Comparison of ENCODE assay signal across 8 cellular contexts in the genomic region with DNA sequence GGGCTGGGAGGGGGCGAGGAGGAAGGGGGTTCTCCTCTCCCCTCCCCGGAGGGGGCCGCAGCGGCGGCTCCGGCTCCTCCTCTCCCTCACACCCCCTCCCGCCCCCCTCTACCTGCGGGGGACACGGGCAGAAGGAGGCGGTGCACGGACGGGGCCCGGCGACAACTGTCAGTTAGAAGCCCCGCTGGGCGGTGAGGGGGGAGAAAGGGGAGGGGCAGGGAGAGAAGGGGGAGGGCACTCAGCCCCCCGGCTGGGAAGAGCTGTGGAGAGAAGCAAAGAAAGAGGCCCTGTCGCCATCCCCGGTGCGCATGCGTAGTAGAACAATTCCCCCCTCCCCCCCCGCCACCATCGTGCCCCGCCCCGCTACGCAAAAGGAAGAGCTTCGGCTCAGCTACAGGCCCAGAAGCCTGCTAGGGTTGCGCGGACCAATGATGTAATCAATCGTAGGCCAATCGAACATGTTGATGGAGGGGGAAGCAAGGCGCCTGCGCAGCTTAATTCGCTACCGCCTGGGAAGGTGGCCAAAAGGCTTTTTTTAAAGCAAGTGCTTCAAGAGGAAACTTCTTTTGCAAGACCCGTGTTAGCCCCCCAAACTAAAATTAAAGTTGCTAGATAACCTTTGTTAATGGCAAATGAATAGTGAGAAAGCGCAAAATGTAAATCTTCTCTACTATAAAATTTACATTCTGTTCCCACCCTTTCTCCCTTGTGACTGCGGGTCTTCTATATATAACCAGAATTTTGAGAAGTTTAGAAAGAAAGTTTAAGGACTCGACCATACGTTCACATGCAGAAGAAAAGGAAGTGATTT. TPM values are rescaled to one million over a fixed set of nuclear protein-coding genes. Genes with fewer than 3 reads are reported as not detected.
DNase-seq lines count a peak whose midpoint lies in the region; ATAC-seq, FAIRE-seq and TF ChIP-seq lines count a peak whose summit lies in the region.

No MANE protein-coding gene starts in this region.

- no peaks in the 10 kb centered on the region for H3K27me3 ChIP-seq in RWPE2 (ENCODE audit: insufficient read depth, poor library complexity, severe bottlenecking)

- peak; percentile 51 for ATAC-seq in RWPE2 (ENCODE audit: low read depth)
- ATAC-seq in stimulated activated naive CD8-positive, alpha-beta T cell treated with anti-CD3 and anti-CD28 coated beads, Interleukin-15, Interleukin-2, amounts not matched to agents 100 U/mL and 50 U/mL, for 24 hours = peak; percentile 77

- H3K27me3 Mint-ChIP-seq in nephron (ENCODE audit: low read depth) = no peaks in the 10 kb centered on the region

- H3K4me1 Mint-ChIP-seq in nephron = peaks cover 62% of the 10 kb centered on the region

- DNase-seq in ELF-1 (ENCODE audit: low read depth, low spot score) (peak; percentile 94), H54 (ENCODE audit: insufficient read length, low spot score) (peak; percentile 81), LoVo (ENCODE audit: low spot score) (peak; percentile 97), RWPE2 (ENCODE audit: low spot score) (peak; percentile 95), fibroblast of the aortic adventitia (ENCODE audit: low read depth) (peak; percentile 99)
- peak; percentile 97 for DNase-seq in activated effector memory CD4-positive, alpha-beta T cell treated with anti-CD3 and anti-CD28 coated beads, Interleukin-2, amount 50 U/mL, for 16 hours
- DNase-seq in stimulated activated naive CD8-positive, alpha-beta T cell treated with anti-CD3 and anti-CD28 coated beads, Interleukin-15, Interleukin-2, amounts not matched to agents 100 U/mL and 50 U/mL, for 24 hours = peak; percentile 92

- no peaks in the 10 kb centered on the region for H3K9me3 ChIP-seq in RWPE2 (ENCODE audit: severe bottlenecking)

- peak overlapping the region; percentile 78 to 85 (median 83) for H3K4me3 Mint-ChIP-seq in nephron

- peak overlapping the region; percentile 96 for H3K4me3 ChIP-seq in RWPE2 (ENCODE audit: severe bottlenecking)
- peak overlapping the region; percentile 80 for H3K4me3 ChIP-seq in fibroblast of the aortic adventitia (ENCODE audit: low read depth, low read length)

- peak overlapping the region; percentile 73 for H3K27ac ChIP-seq in RWPE2 (ENCODE audit: poor library complexity, severe bottlenecking)

- H3K27ac Mint-ChIP-seq in nephron = peak overlapping the region; percentile 91 to 98 (median 91)

- TF ChIP-seq CTCF in RWPE2 (IDR thresholded peaks at IDR 0.05; ENCODE audit: poor library complexity, severe bottlenecking) (no peak), fibroblast of the aortic adventitia (IDR thresholded peaks at IDR 0.05; ENCODE audit: insufficient read depth, low read length) (no peak), nephron (IDR thresholded peaks at IDR 0.05; ENCODE audit: unreplicated experiment in 3 of 3) (no peak)

- peaks cover 29% of the 10 kb centered on the region for H3K36me3 Mint-ChIP-seq in nephron (ENCODE audit: low read depth)

- H3K9me3 Mint-ChIP-seq in nephron = no peaks in the 10 kb centered on the region

- FAIRE-seq in H54 (lab: Jason Lieb, UNC) = peak; percentile 97

- H3K36me3 ChIP-seq in RWPE2 (ENCODE audit: low read depth) = peaks cover 43% of the 10 kb centered on the region

- peaks cover 17% of the 10 kb centered on the region for H3K4me1 ChIP-seq in RWPE2 (ENCODE audit: insufficient read depth, poor library complexity, severe bottlenecking)

- no peak for TF ChIP-seq POLR2A in H54 (IDR thresholded peaks at IDR 0.05; ENCODE audit: low read depth, low read length)

RNA-seq across cellular contexts. Expression of a gene that starts 7.0 kb away (rescaled TPM):
- 19.9 and 37.7 TPM in 2 replicates for total RNA-seq in fibroblast of the aortic adventitia (ENCODE audit: low replicate concordance)

Comparison
In these comparisons a context has a peak if more than half of its experiments do, and no peak if none do; other contexts are left out.
1. Peak in every context shown above with its lines: DNase-seq, ATAC-seq, H3K4me3 ChIP-seq and H3K27ac ChIP-seq.